8 cellular contexts compared by ENCODE assay signal in genomic region chr2:6828299-6828584, GRCh38. TPM values are rescaled to one million over a fixed set of nuclear protein-coding genes. Genes with fewer than 3 reads are reported as not detected.
DNase-seq lines count a peak whose midpoint lies in the region; ATAC-seq and TF ChIP-seq lines count a peak whose summit lies in the region.

No MANE protein-coding gene starts in this region.

- peak overlapping the region; percentile 74 for H3K9ac ChIP-seq in SK-N-MC (ENCODE audit: insufficient read length)

- H3K27ac ChIP-seq in SK-N-MC (peak overlapping the region; percentile 98), left ventricle myocardium inferior (replicated peaks) (peak overlapping the region; percentile 38)

- peaks cover 17% of the 10 kb centered on the region for H3K4me1 ChIP-seq in left ventricle myocardium inferior

- H3K9me3 ChIP-seq in SK-N-MC (ENCODE audit: low read depth, low read length) (no peaks in the 10 kb centered on the region), left ventricle myocardium inferior (replicated peaks) (peaks cover 14% of the 10 kb centered on the region)

- peak overlapping the region; percentile 48 for H3K27ac Mint-ChIP-seq in type B pancreatic cell

- ATAC-seq in GM21367 (IDR thresholded peaks at IDR 0.05; ENCODE audit: unreplicated experiment) = no peak
- ATAC-seq in GM19395 (IDR thresholded peaks at IDR 0.05; ENCODE audit: unreplicated experiment) = no peak

- no peaks in the 10 kb centered on the region for H3K36me3 ChIP-seq in SK-N-MC (ENCODE audit: insufficient read depth, low read length)
- H3K36me3 ChIP-seq in left ventricle myocardium inferior = no peaks in the 10 kb centered on the region

- peak overlapping the region; percentile 72 for H3K4me3 ChIP-seq in SK-N-MC
- no peak overlapping the region for H3K4me3 ChIP-seq in left ventricle myocardium inferior

- H3K4me1 Mint-ChIP-seq in type B pancreatic cell (ENCODE audit: unreplicated experiment) = peaks cover 21% of the 10 kb centered on the region

- peak; percentile 42 for TF ChIP-seq CTCF in AG09319 (IDR thresholded peaks at IDR 0.05; ENCODE audit: low read depth, low read length)
- peak; percentile 67 for TF ChIP-seq CTCF in left ventricle myocardium inferior (IDR thresholded peaks at IDR 0.05; ENCODE audit: borderline replicate concordance)
- TF ChIP-seq CTCF in type B pancreatic cell (conservative IDR thresholded peaks at IDR 0.05) = peak; percentile 86

- H3K4me3 Mint-ChIP-seq in type B pancreatic cell = peak overlapping the region; percentile 57

- H3K27me3 Mint-ChIP-seq in type B pancreatic cell = no peaks in the 10 kb centered on the region

- peaks cover 22% of the 10 kb centered on the region for H3K9me3 Mint-ChIP-seq in type B pancreatic cell

- DNase-seq in AG09319 (ENCODE audit: extremely low read depth, low read depth) = peak; percentile 23
- DNase-seq in HT-29 (ENCODE audit: low spot score) = peak; percentile 18
- peak; percentile 73 for DNase-seq in SK-N-MC (ENCODE audit: low read depth, low spot score)
- DNase-seq in left ventricle myocardium inferior = no peak
- no peak for DNase-seq in type B pancreatic cell (ENCODE audit: extremely low spot score, unreplicated experiment)
- DNase-seq in posterior vena cava (ENCODE audit: low spot score) = no peak

- H3K27me3 ChIP-seq in left ventricle myocardium inferior (ENCODE audit: low read depth) = no peaks in the 10 kb centered on the region

- intact Hi-C loops in left ventricle myocardium inferior (cut with micrococcal nuclease) (no loop called here), posterior vena cava (cut with DNase I) (no loop called here)

- peaks cover 7% of the 10 kb centered on the region for H3K36me3 Mint-ChIP-seq in type B pancreatic cell

RNA-seq across cellular contexts. Expression of gene CMPK2, which starts 37.5 kb away (rescaled TPM):
- total RNA-seq in HT-29 (2014; rRNA removed; shearing (Covaris generic)) = 5.5 and 16.5 TPM in 2 replicates
- 3.2 TPM for total RNA-seq in left ventricle myocardium inferior
- 4.4 and 7.2 TPM in 2 replicates for total RNA-seq in type B pancreatic cell (ENCODE audit: low replicate concordance)
- 1 to 10 TPM; 3.0 to 4.9 TPM for total RNA-seq in posterior vena cava

RNA-seq across cellular contexts. Expression of gene RSAD2, which starts 49.3 kb away (rescaled TPM):
- total RNA-seq in HT-29 (2014; rRNA removed; shearing (Covaris generic)) = 0.78 and 1.6 TPM in 2 replicates
- total RNA-seq in left ventricle myocardium inferior = 2.4 TPM
- total RNA-seq in type B pancreatic cell (ENCODE audit: low replicate concordance) = 3.3 and 3.4 TPM in 2 replicates
- 1 to 10 TPM; 3.8 to 6.9 TPM for total RNA-seq in posterior vena cava

Comparison
In these comparisons a context has a peak if more than half of its experiments do, and no peak if none do; other contexts are left out.
1. DNase-seq: peak in AG09319 (single experiment), HT-29 (single experiment) and SK-N-MC (single experiment); none in left ventricle myocardium inferior (single experiment), type B pancreatic cell (single experiment) and posterior vena cava (single experiment).
2. Peak in every context shown above with its lines, with median percentiles within 50 percentile points of each other: CTCF ChIP-seq.